Comparison of ENCODE assay signal across 8 cellular contexts in the genomic region with DNA sequence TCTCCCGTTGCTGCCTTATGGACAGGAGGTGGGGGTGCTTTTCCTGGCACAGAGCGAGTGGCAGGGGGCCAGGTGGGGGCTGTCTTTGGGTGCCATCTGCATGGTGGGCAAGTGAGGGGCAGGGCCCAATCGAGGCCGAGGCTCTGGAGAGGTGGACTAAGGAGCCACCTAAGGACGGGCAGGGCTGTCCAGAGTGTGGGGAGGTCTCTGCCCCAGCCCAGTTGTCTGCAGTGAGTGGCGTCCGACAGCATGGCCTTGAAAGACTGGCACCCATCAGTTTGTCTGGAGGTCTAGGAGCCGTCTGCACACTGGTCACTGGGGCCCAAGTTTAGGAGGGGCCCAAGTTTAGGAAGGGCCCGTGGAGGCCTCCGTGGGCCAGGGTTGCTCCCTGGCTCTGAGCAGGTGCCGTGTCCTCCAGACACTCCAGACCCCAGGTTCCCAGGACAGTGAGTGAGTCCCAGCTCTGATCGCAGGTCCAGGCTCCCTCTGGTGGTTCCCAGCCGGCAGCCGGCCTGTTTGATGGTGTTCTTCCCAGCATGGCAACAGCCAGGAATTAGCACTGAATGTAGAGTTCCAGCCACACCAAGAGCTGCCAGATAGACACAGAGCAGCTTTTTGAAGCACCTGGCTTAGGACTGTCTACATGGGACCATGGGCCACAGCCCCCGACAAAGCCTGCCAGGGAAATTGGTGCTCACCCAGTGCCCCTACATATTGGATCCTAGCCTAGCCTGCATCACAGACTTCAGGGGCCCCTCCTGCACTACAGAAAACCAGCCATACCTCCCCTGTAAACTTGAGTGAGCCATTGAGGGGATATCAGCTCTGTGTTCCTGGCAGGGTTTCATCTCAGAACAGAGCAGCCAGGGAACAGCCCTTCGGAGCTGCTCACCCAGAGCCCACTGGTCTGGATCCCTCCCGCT.
DNase-seq lines count a peak whose midpoint lies in the region; ATAC-seq, FAIRE-seq and TF ChIP-seq lines count a peak whose summit lies in the region.
"Had no signal": no experiment of that assay in that cellular context is flagged by ENCODE, and none has a peak within 500 bp of the region (broad histone marks: within the 10 kb centered on the region; RNA-seq: fewer than 3 reads in every experiment).

No MANE protein-coding gene starts in this region.

- peak; percentile 54 for TF ChIP-seq CTCF in DND-41 (IDR thresholded peaks at IDR 0.05; ENCODE audit: borderline replicate concordance, extremely low read depth, low read length, poor library complexity, severe bottlenecking)
- peak; percentile 79 for TF ChIP-seq CTCF in VCaP (conservative IDR thresholded peaks at IDR 0.05)
- TF ChIP-seq CTCF in osteocyte (IDR thresholded peaks at IDR 0.05): peak; percentile 77

- H3K9me3 ChIP-seq in DND-41 (ENCODE audit: insufficient read depth, low read length, severe bottlenecking): no peaks in the 10 kb centered on the region

- no peaks in the 10 kb centered on the region for H3K79me2 ChIP-seq in DND-41 (ENCODE audit: insufficient read depth, low read length)

- H3K36me3 ChIP-seq in DND-41 (ENCODE audit: insufficient read depth, low read length): no peaks in the 10 kb centered on the region

- H3K9me3 Mint-ChIP-seq in osteocyte (ENCODE audit: unreplicated experiment): no peaks in the 10 kb centered on the region

- no peak overlapping the region for H3K4me3 ChIP-seq in DND-41 (ENCODE audit: low read depth in 1 of 2, low read length in 2 of 2)
- H3K4me3 ChIP-seq: skin epidermis had no signal

- no peak for FAIRE-seq in frontal cortex (lab: Jason Lieb, UNC)

- H3K4me3 Mint-ChIP-seq in osteocyte (ENCODE audit: unreplicated experiment): no peak overlapping the region

- H3K27me3 Mint-ChIP-seq in osteocyte (ENCODE audit: unreplicated experiment): peaks cover 6% of the 10 kb centered on the region

- no peaks in the 10 kb centered on the region for H4K20me1 ChIP-seq in DND-41 (ENCODE audit: insufficient read depth, low read length)

- no peaks in the 10 kb centered on the region for H3K4me1 Mint-ChIP-seq in osteocyte (ENCODE audit: unreplicated experiment)

- H3K27ac ChIP-seq in DND-41 (ENCODE audit: low read length): no peak overlapping the region
- H3K27ac ChIP-seq in VCaP: no peak overlapping the region
- H3K27ac ChIP-seq: skin epidermis had no signal

- H3K4me2 ChIP-seq in DND-41 (ENCODE audit: insufficient read depth, low read length): no peak overlapping the region

- H3K27ac Mint-ChIP-seq in osteocyte (ENCODE audit: unreplicated experiment): no peak overlapping the region

- H3K9ac ChIP-seq in DND-41 (ENCODE audit: low read depth, low read length): no peak overlapping the region

- no peak overlapping the region for H2AFZ ChIP-seq in DND-41 (ENCODE audit: low read depth, low read length)

- no peaks in the 10 kb centered on the region for H3K36me3 Mint-ChIP-seq in osteocyte (ENCODE audit: unreplicated experiment)

- no peaks in the 10 kb centered on the region for H3K27me3 ChIP-seq in DND-41 (ENCODE audit: insufficient read depth, low read length, poor library complexity)

- ATAC-seq in DND-41 (ENCODE audit: insufficient read depth, low read depth) (no peak), HG03159 (IDR thresholded peaks at IDR 0.05; ENCODE audit: unreplicated experiment) (no peak)

- DNase-seq in DND-41: peak; percentile 18
- DNase-seq in HPDE6-E6E7 (ENCODE audit: extremely low spot score): peak; percentile 72
- DNase-seq in frontal cortex (ENCODE audit: low spot score in 2 of 2): peak; percentile 79 to 84
- DNase-seq in osteocyte (ENCODE audit: extremely low spot score, unreplicated experiment): peak; percentile 87
- no peak for DNase-seq in activated gamma-delta T cell treated with Interleukin-2 at 50 U/mL for 16 hours

- H3K4me1 ChIP-seq in DND-41 (ENCODE audit: insufficient read depth, low read length): no peaks in the 10 kb centered on the region
